In genomic region chr21:27390384-27390783, GRCh38 we compare ENCODE assay signal across 33 cellular contexts.
"Had no signal": no experiment of that assay in that cellular context is flagged by ENCODE, and none has a peak within 500 bp of the region (broad histone marks: within the 10 kb centered on the region; RNA-seq: fewer than 3 reads in every experiment).

No MANE protein-coding gene starts in this region.

- H3K27ac ChIP-seq: brain microvascular endothelial cell, Peyer's patch, RWPE1 had no signal

- H3K9me3 ChIP-seq: Peyer's patch had no signal

- H3K27me3 ChIP-seq: brain microvascular endothelial cell, Peyer's patch had no signal

- H3K4me3 ChIP-seq: Peyer's patch had no signal

- H3K36me3 ChIP-seq: brain microvascular endothelial cell, Peyer's patch had no signal

- H3K9me3 Mint-ChIP-seq: activated T-helper 17 cell treated with anti-CD3 and anti-CD28 coated beads, Interleukin-2, amount 50 U/mL, for 72 hours had no signal

- H3K27me3 Mint-ChIP-seq: activated CD4-positive, alpha-beta T cell treated with anti-CD3 and anti-CD28 coated beads for 36 hours; activated CD4-positive, alpha-beta T cell treated with anti-CD3 and anti-CD28 coated beads, Interleukin-2, amount 10 ng/mL, durations not matched to agents 7 days and 5 days; activated naive CD8-positive, alpha-beta T cell treated with anti-CD3 and anti-CD28 coated beads for 36 hours; activated T-helper 17 cell treated with anti-CD3 and anti-CD28 coated beads, Interleukin-2, amount 50 U/mL, for 72 hours had no signal

- H3K27ac Mint-ChIP-seq: activated CD4-positive, alpha-beta T cell treated with anti-CD3 and anti-CD28 coated beads for 36 hours; activated CD4-positive, alpha-beta T cell treated with anti-CD3 and anti-CD28 coated beads, Interleukin-2, amount 10 ng/mL, durations not matched to agents 7 days and 5 days; activated CD8-positive, alpha-beta T cell treated with anti-CD3 and anti-CD28 coated beads, Interleukin-2, amount 10 ng/mL, durations not matched to agents 7 days and 5 days; activated naive CD8-positive, alpha-beta T cell treated with anti-CD3 and anti-CD28 coated beads for 36 hours; activated T-helper 17 cell treated with anti-CD3 and anti-CD28 coated beads, Interleukin-2, amount 50 U/mL, for 72 hours; WTC11 had no signal

- H3K4me3 Mint-ChIP-seq: activated CD4-positive, alpha-beta T cell treated with anti-CD3 and anti-CD28 coated beads for 36 hours; activated CD4-positive, alpha-beta T cell treated with anti-CD3 and anti-CD28 coated beads, Interleukin-2, amount 10 ng/mL, durations not matched to agents 7 days and 5 days; activated CD8-positive, alpha-beta T cell treated with anti-CD3 and anti-CD28 coated beads, Interleukin-2, amount 10 ng/mL, durations not matched to agents 7 days and 5 days; activated naive CD8-positive, alpha-beta T cell treated with anti-CD3 and anti-CD28 coated beads for 36 hours; activated T-helper 17 cell treated with anti-CD3 and anti-CD28 coated beads, Interleukin-2, amount 50 U/mL, for 72 hours; WTC11 had no signal

- ATAC-seq: activated CD4-positive, alpha-beta T cell treated with anti-CD3 and anti-CD28 coated beads for 36 hours; activated CD4-positive, CD25-positive, alpha-beta regulatory T cell treated with anti-CD3 and anti-CD28 coated beads, Interleukin-2, amount 50 U/mL, for 24 hours; activated CD8-positive, alpha-beta T cell treated with anti-CD3 and anti-CD28 coated beads, Interleukin-2, amount 10 ng/mL, durations not matched to agents 7 days and 5 days; activated T-helper 17 cell treated with anti-CD3 and anti-CD28 coated beads, Interleukin-2, amount 50 U/mL, for 72 hours; PC-3; WTC11 had no signal

- H3K4me1 Mint-ChIP-seq: activated CD4-positive, alpha-beta T cell treated with anti-CD3 and anti-CD28 coated beads for 36 hours; activated CD4-positive, alpha-beta T cell treated with anti-CD3 and anti-CD28 coated beads, Interleukin-2, amount 10 ng/mL, durations not matched to agents 7 days and 5 days; activated naive CD8-positive, alpha-beta T cell treated with anti-CD3 and anti-CD28 coated beads for 36 hours; activated T-helper 17 cell treated with anti-CD3 and anti-CD28 coated beads, Interleukin-2, amount 50 U/mL, for 72 hours had no signal

- H3K4me1 ChIP-seq: Peyer's patch had no signal

- H3K36me3 Mint-ChIP-seq: activated naive CD8-positive, alpha-beta T cell treated with anti-CD3 and anti-CD28 coated beads for 36 hours; WTC11 had no signal

- DNase-seq: activated CD4-positive, alpha-beta T cell treated with anti-CD3 and anti-CD28 coated beads for 36 hours; activated CD4-positive, alpha-beta T cell treated with anti-CD3 and anti-CD28 coated beads, Interleukin-2, amount 10 ng/mL, durations not matched to agents 7 days and 5 days; activated CD4-positive, alpha-beta T cell treated with anti-CD3 and anti-CD28 coated beads, Interleukin-2, amount 50 U/mL, for 48 hours; activated CD8-positive, alpha-beta memory T cell treated with anti-CD3 and anti-CD28 coated beads, Interleukin-2, amount 50 U/mL, for 4 hours; activated CD8-positive, alpha-beta T cell treated with anti-CD3 and anti-CD28 coated beads, Interleukin-2, amount 10 ng/mL, durations not matched to agents 7 days and 5 days; activated effector memory CD4-positive, alpha-beta T cell treated with anti-CD3 and anti-CD28 coated beads, Interleukin-2, amount 50 U/mL, for 16 hours; activated naive CD4-positive, alpha-beta T cell; activated naive CD4-positive, alpha-beta T cell treated with anti-CD3 and anti-CD28 coated beads, Interleukin-2, amount 50 U/mL, for 16 hours; activated naive CD8-positive, alpha-beta T cell treated with anti-CD3 and anti-CD28 coated beads for 36 hours; activated T-cell treated with anti-CD3 and anti-CD28 coated beads, Interleukin-2, amount 50 U/mL, for 48 hours; amniotic stem cell; aorta; brain microvascular endothelial cell; central memory CD4-positive, alpha-beta T cell; Karpas-422; KBM-7; NCI-H1105; NCI-H1417 treated with DMSO at 0.1 percent for 48 hours; NCI-H187 treated with DMSO at 0.1 percent for 48 hours; NCI-H2081; NCI-H226; NCI-H446 treated with DMSO at 0.1 percent for 48 hours; NCI-H524; NCI-H69; NCI-H82; PC-3; Peyer's patch; Right ventricle myocardium superior; T1000 had no signal
